Comparison of ENCODE assay signal across 1 cellular context in genomic region chr22:43213066-43213465, GRCh38.
TF ChIP-seq lines count a peak whose summit lies in the region.

No MANE protein-coding gene starts in this region.

TF ChIP-seq in K562, 482 proteins besides CTCF, POLR2A, EP300 and RAD21:
- TF ChIP-seq PATZ1 (CRISPR knock-in tag; IDR thresholded peaks at IDR 0.05; ENCODE audit: borderline replicate concordance) = no peak
- no peak for TF ChIP-seq ELK3 (CRISPR knock-in tag; IDR thresholded peaks at IDR 0.05)
- TF ChIP-seq GATA2 (CRISPR knock-in tag; IDR thresholded peaks at IDR 0.05) = no peak
- no peak for TF ChIP-seq TEAD1 (CRISPR knock-in tag; IDR thresholded peaks at IDR 0.05)
- no peak for TF ChIP-seq ZNF174 (CRISPR knock-in tag; IDR thresholded peaks at IDR 0.05)
- TF ChIP-seq TAL1 (IDR thresholded peaks at IDR 0.05) = no peak
TF ChIP-seq in K562: peak in this region for 0.
